22 cellular contexts compared by ENCODE assay signal in genomic region chr7:102994567-102994966, GRCh38.
DNase-seq lines count a peak whose midpoint lies in the region; ATAC-seq and TF ChIP-seq lines count a peak whose summit lies in the region.
"Had no signal": no experiment of that assay in that cellular context is flagged by ENCODE, and none has a peak within 500 bp of the region (broad histone marks: within the 10 kb centered on the region; RNA-seq: fewer than 3 reads in every experiment).

No MANE protein-coding gene starts in this region.

- peak; percentile 16 for DNase-seq in activated CD4-positive, alpha-beta T cell treated with anti-CD3 and anti-CD28 coated beads for 36 hours
- DNase-seq in activated CD4-positive, alpha-beta T cell treated with anti-CD3 and anti-CD28 coated beads, Interleukin-2, amount 50 U/mL, for 48 hours, result no peak
- DNase-seq in LHCN-M2 (ENCODE audit: low read depth) (peak; percentile 17), esophagus muscularis mucosa (ENCODE audit: extremely low spot score) (peak; percentile 39), iPS-NIHi7 (ENCODE audit: extremely low spot score) (no peak)
- DNase-seq: AML-193; CD4-positive, alpha-beta T cell; HCEC 1CT; KBM-7; MM.1S; NCI-H1092; NCI-H1436; NCI-H187; NCI-H524; NCI-H774; SIG-M5 had no signal

- intact Hi-C loops in activated CD4-positive, alpha-beta T cell treated with anti-CD3 and anti-CD28 coated beads for 36 hours (cut with DNase I, micrococcal nuclease), result no loop called here
- intact Hi-C loops in esophagus muscularis mucosa (cut with DNase I), result no loop called here

- H3K4me1 ChIP-seq in esophagus muscularis mucosa, result peaks cover 0 to 29% (median 20%) of the 10 kb centered on the region in 4 donors

- POLR2A ChIA-PET in activated CD4-positive, alpha-beta T cell treated with anti-CD3 and anti-CD28 coated beads for 36 hours (lab: Charles Lee), result no interaction called here

- no peak overlapping the region for H3K27ac ChIP-seq in esophagus muscularis mucosa (replicated peaks in 1 of 4)
- H3K27ac ChIP-seq: BLaER1 treated with 17β-estradiol and CSF1 and Interleukin-3, amounts not matched to agents 10 nM and 100 nM; SK-N-MC had no signal

- no peak for TF ChIP-seq CTCF in esophagus muscularis mucosa (IDR thresholded peaks at IDR 0.05)

- WGBS in esophagus muscularis mucosa, result 92% methylated on average over 3 of the region's 3 CpGs

- no peak for ATAC-seq in activated CD4-positive, alpha-beta T cell treated with anti-CD3 and anti-CD28 coated beads for 36 hours
- ATAC-seq in activated T-helper 17 cell treated with anti-CD3 and anti-CD28 coated beads, Interleukin-2, amount 50 U/mL, for 72 hours (replicated peaks), result peak; percentile 69
- ATAC-seq in HG03432 (IDR thresholded peaks at IDR 0.05; ENCODE audit: unreplicated experiment) (no peak), GM19452 (IDR thresholded peaks at IDR 0.05; ENCODE audit: unreplicated experiment) (no peak)
- ATAC-seq: GM12878 had no signal

- TF ChIP-seq POLR2A in esophagus muscularis mucosa (IDR thresholded peaks at IDR 0.05; ENCODE audit: low read depth), result no peak

- H3K9me3 Mint-ChIP-seq in activated CD4-positive, alpha-beta T cell treated with anti-CD3 and anti-CD28 coated beads for 36 hours (ENCODE audit: low read depth), result no peaks in the 10 kb centered on the region
- no peaks in the 10 kb centered on the region for H3K9me3 Mint-ChIP-seq in activated T-helper 17 cell treated with anti-CD3 and anti-CD28 coated beads, Interleukin-2, amount 50 U/mL, for 72 hours
- H3K9me3 Mint-ChIP-seq: CD4-positive, alpha-beta T cell had no signal

- CTCF ChIA-PET in activated CD4-positive, alpha-beta T cell treated with anti-CD3 and anti-CD28 coated beads for 36 hours (lab: Charles Lee), result interaction anchor here (0.6 to 0.7 kb wide), 2 partner anchors 11 to 55 kb away, joined by 3 read pairs; no protein-coding TSS in a partner anchor

- H3K4me3 Mint-ChIP-seq in activated CD4-positive, alpha-beta T cell treated with anti-CD3 and anti-CD28 coated beads for 36 hours, result no peak overlapping the region
- no peak overlapping the region for H3K4me3 Mint-ChIP-seq in activated T-helper 17 cell treated with anti-CD3 and anti-CD28 coated beads, Interleukin-2, amount 50 U/mL, for 72 hours
- H3K4me3 Mint-ChIP-seq: CD4-positive, alpha-beta T cell had no signal

- no peaks in the 10 kb centered on the region for H3K9me3 ChIP-seq in esophagus muscularis mucosa

- no peaks in the 10 kb centered on the region for H3K4me1 Mint-ChIP-seq in activated CD4-positive, alpha-beta T cell treated with anti-CD3 and anti-CD28 coated beads for 36 hours
- H3K4me1 Mint-ChIP-seq in activated T-helper 17 cell treated with anti-CD3 and anti-CD28 coated beads, Interleukin-2, amount 50 U/mL, for 72 hours, result no peaks in the 10 kb centered on the region

- H3K36me3 Mint-ChIP-seq in activated CD4-positive, alpha-beta T cell treated with anti-CD3 and anti-CD28 coated beads for 36 hours (ENCODE audit: low read depth), result no peaks in the 10 kb centered on the region
- H3K36me3 Mint-ChIP-seq in activated T-helper 17 cell treated with anti-CD3 and anti-CD28 coated beads, Interleukin-2, amount 50 U/mL, for 72 hours (ENCODE audit: low read depth), result no peaks in the 10 kb centered on the region

- peaks cover 2% of the 10 kb centered on the region for H3K27me3 Mint-ChIP-seq in activated CD4-positive, alpha-beta T cell treated with anti-CD3 and anti-CD28 coated beads for 36 hours
- H3K27me3 Mint-ChIP-seq in activated T-helper 17 cell treated with anti-CD3 and anti-CD28 coated beads, Interleukin-2, amount 50 U/mL, for 72 hours, result no peaks in the 10 kb centered on the region
- H3K27me3 Mint-ChIP-seq: CD4-positive, alpha-beta T cell had no signal

- no peak for TF ChIP-seq EP300 in esophagus muscularis mucosa (IDR thresholded peaks at IDR 0.05)

- no peak overlapping the region for H3K4me3 ChIP-seq in esophagus muscularis mucosa
- H3K4me3 ChIP-seq: BLaER1 treated with 17β-estradiol and CSF1 and Interleukin-3, amounts not matched to agents 10 nM and 100 nM; GM12878; SK-N-MC had no signal

- no peaks in the 10 kb centered on the region for H3K36me3 ChIP-seq in esophagus muscularis mucosa
- H3K36me3 ChIP-seq: BLaER1 treated with 17β-estradiol and CSF1 and Interleukin-3, amounts not matched to agents 10 nM and 100 nM had no signal

- no peak overlapping the region for H3K27ac Mint-ChIP-seq in activated CD4-positive, alpha-beta T cell treated with anti-CD3 and anti-CD28 coated beads for 36 hours
- H3K27ac Mint-ChIP-seq in activated T-helper 17 cell treated with anti-CD3 and anti-CD28 coated beads, Interleukin-2, amount 50 U/mL, for 72 hours, result no peak overlapping the region
- H3K27ac Mint-ChIP-seq: CD4-positive, alpha-beta T cell had no signal

- H3K27me3 ChIP-seq in esophagus muscularis mucosa, result no peaks in the 10 kb centered on the region
- H3K27me3 ChIP-seq: BLaER1 treated with 17β-estradiol and CSF1 and Interleukin-3, amounts not matched to agents 10 nM and 100 nM had no signal

Comparison
In these comparisons a context has a peak if more than half of its experiments do, and no peak if none do; other contexts are left out.
1. DNase-seq: peak in activated CD4-positive, alpha-beta T cell treated with anti-CD3 and anti-CD28 coated beads for 36 hours (single experiment), LHCN-M2 (single experiment) and esophagus muscularis mucosa (single experiment); none in activated CD4-positive, alpha-beta T cell treated with anti-CD3 and anti-CD28 coated beads, Interleukin-2, amount 50 U/mL, for 48 hours (0 of 2) and iPS-NIHi7 (single experiment).